34 cellular contexts compared by ENCODE assay signal in genomic region chr6:1510239-1510638, GRCh38.
"Had no signal": no experiment of that assay in that cellular context is flagged by ENCODE, and none has a peak within 500 bp of the region (broad histone marks: within the 10 kb centered on the region; RNA-seq: fewer than 3 reads in every experiment).

No MANE protein-coding gene starts in this region.

- H3K27me3 ChIP-seq: ascending aorta, cardiac muscle cell had no signal

- H3K36me3 ChIP-seq: ascending aorta, cardiac muscle cell had no signal

- H3K27ac Mint-ChIP-seq: activated CD4-positive, alpha-beta memory T cell treated with anti-CD3 and anti-CD28 coated beads, Interleukin-2, amount 10 ng/mL, durations not matched to agents 7 days and 5 days; activated CD4-positive, alpha-beta T cell treated with anti-CD3 and anti-CD28 coated beads for 36 hours; activated CD4-positive, alpha-beta T cell treated with anti-CD3 and anti-CD28 coated beads, Interleukin-2, amount 10 ng/mL, durations not matched to agents 7 days and 5 days; activated CD8-positive, alpha-beta memory T cell treated with anti-CD3 and anti-CD28 coated beads, Interleukin-2, amount 10 ng/mL, durations not matched to agents 7 days and 5 days; activated CD8-positive, alpha-beta T cell treated with anti-CD3 and anti-CD28 coated beads, Interleukin-2, amount 10 ng/mL, durations not matched to agents 7 days and 5 days; activated naive CD4-positive, alpha-beta T cell treated with anti-CD3 and anti-CD28 coated beads, Interleukin-2, amount 10 ng/mL, durations not matched to agents 7 days and 5 days; activated naive CD4-positive, alpha-beta T cell treated with anti-CD3 and anti-CD28 coated beads, Interleukin-2, amount 50 U/mL, for 24 hours; activated naive CD8-positive, alpha-beta T cell; activated naive CD8-positive, alpha-beta T cell treated with anti-CD3 and anti-CD28 coated beads, Interleukin-2, amount 10 ng/mL, durations not matched to agents 7 days and 5 days; activated naive CD8-positive, alpha-beta T cell treated with anti-CD3 and anti-CD28 coated beads, Interleukin-2, amount 50 U/mL, for 24 hours; activated T-cell treated with anti-CD3 and anti-CD28 coated beads, Interleukin-2, amount 50 U/mL, for 24 hours; activated T-helper 2 cell treated with anti-CD3 and anti-CD28 coated beads, Interferon-gamma antibody, Interleukin-2, Interleukin-4, amounts not matched to agents 10 μg/mL and 5 μg/mL and 100 μg/mL, durations not matched to agents 14 hours and 24 hours and 36 hours; brain; T-cell; T-helper 17 cell had no signal

- H3K4me3 Mint-ChIP-seq: activated CD4-positive, alpha-beta memory T cell treated with anti-CD3 and anti-CD28 coated beads, Interleukin-2, amount 10 ng/mL, durations not matched to agents 7 days and 5 days; activated CD4-positive, alpha-beta T cell treated with anti-CD3 and anti-CD28 coated beads for 36 hours; activated CD4-positive, alpha-beta T cell treated with anti-CD3 and anti-CD28 coated beads, Interleukin-2, amount 10 ng/mL, durations not matched to agents 7 days and 5 days; activated CD8-positive, alpha-beta memory T cell treated with anti-CD3 and anti-CD28 coated beads, Interleukin-2, amount 10 ng/mL, durations not matched to agents 7 days and 5 days; activated CD8-positive, alpha-beta T cell treated with anti-CD3 and anti-CD28 coated beads, Interleukin-2, amount 10 ng/mL, durations not matched to agents 7 days and 5 days; activated naive CD4-positive, alpha-beta T cell treated with anti-CD3 and anti-CD28 coated beads, Interleukin-2, amount 10 ng/mL, durations not matched to agents 7 days and 5 days; activated naive CD4-positive, alpha-beta T cell treated with anti-CD3 and anti-CD28 coated beads, Interleukin-2, amount 50 U/mL, for 24 hours; activated naive CD8-positive, alpha-beta T cell; activated naive CD8-positive, alpha-beta T cell treated with anti-CD3 and anti-CD28 coated beads, Interleukin-2, amount 10 ng/mL, durations not matched to agents 7 days and 5 days; activated naive CD8-positive, alpha-beta T cell treated with anti-CD3 and anti-CD28 coated beads, Interleukin-2, amount 50 U/mL, for 24 hours; activated T-cell treated with anti-CD3 and anti-CD28 coated beads, Interleukin-2, amount 50 U/mL, for 24 hours; brain; central memory CD8-positive, alpha-beta T cell; T-cell; T-helper 17 cell had no signal

- H3K9me3 Mint-ChIP-seq: activated CD4-positive, alpha-beta memory T cell treated with anti-CD3 and anti-CD28 coated beads, Interleukin-2, amount 10 ng/mL, durations not matched to agents 7 days and 5 days; activated CD4-positive, alpha-beta T cell treated with anti-CD3 and anti-CD28 coated beads, Interleukin-2, amount 10 ng/mL, durations not matched to agents 7 days and 5 days; activated naive CD4-positive, alpha-beta T cell treated with anti-CD3 and anti-CD28 coated beads, Interleukin-2, amount 10 ng/mL, durations not matched to agents 7 days and 5 days; activated naive CD8-positive, alpha-beta T cell treated with anti-CD3 and anti-CD28 coated beads, Interleukin-2, amount 10 ng/mL, durations not matched to agents 7 days and 5 days; activated T-helper 2 cell treated with anti-CD3 and anti-CD28 coated beads, Interferon-gamma antibody, Interleukin-2, Interleukin-4, amounts not matched to agents 10 μg/mL and 5 μg/mL and 100 μg/mL, durations not matched to agents 14 hours and 24 hours and 36 hours; central memory CD8-positive, alpha-beta T cell had no signal

- H3K36me3 Mint-ChIP-seq: activated CD8-positive, alpha-beta memory T cell treated with anti-CD3 and anti-CD28 coated beads, Interleukin-2, amount 10 ng/mL, durations not matched to agents 7 days and 5 days; activated naive CD4-positive, alpha-beta T cell treated with anti-CD3 and anti-CD28 coated beads, Interleukin-2, amount 10 ng/mL, durations not matched to agents 7 days and 5 days; activated naive CD8-positive, alpha-beta T cell; activated naive CD8-positive, alpha-beta T cell treated with anti-CD3 and anti-CD28 coated beads, Interleukin-2, amount 10 ng/mL, durations not matched to agents 7 days and 5 days; brain; T-cell had no signal

- H3K4me1 Mint-ChIP-seq: activated CD4-positive, alpha-beta memory T cell treated with anti-CD3 and anti-CD28 coated beads, Interleukin-2, amount 10 ng/mL, durations not matched to agents 7 days and 5 days; activated CD4-positive, alpha-beta T cell treated with anti-CD3 and anti-CD28 coated beads for 36 hours; activated CD4-positive, alpha-beta T cell treated with anti-CD3 and anti-CD28 coated beads, Interleukin-2, amount 10 ng/mL, durations not matched to agents 7 days and 5 days; activated CD8-positive, alpha-beta memory T cell treated with anti-CD3 and anti-CD28 coated beads, Interleukin-2, amount 10 ng/mL, durations not matched to agents 7 days and 5 days; activated naive CD4-positive, alpha-beta T cell treated with anti-CD3 and anti-CD28 coated beads, Interleukin-2, amount 10 ng/mL, durations not matched to agents 7 days and 5 days; activated naive CD4-positive, alpha-beta T cell treated with anti-CD3 and anti-CD28 coated beads, Interleukin-2, amount 50 U/mL, for 24 hours; activated naive CD8-positive, alpha-beta T cell treated with anti-CD3 and anti-CD28 coated beads, Interleukin-2, amount 10 ng/mL, durations not matched to agents 7 days and 5 days; activated naive CD8-positive, alpha-beta T cell treated with anti-CD3 and anti-CD28 coated beads, Interleukin-2, amount 50 U/mL, for 24 hours; central memory CD8-positive, alpha-beta T cell; T-cell; T-helper 17 cell had no signal

- DNase-seq: activated CD4-positive, alpha-beta memory T cell treated with anti-CD3 and anti-CD28 coated beads, Interleukin-2, amount 10 ng/mL, durations not matched to agents 7 days and 5 days; activated CD4-positive, alpha-beta T cell treated with anti-CD3 and anti-CD28 coated beads for 1 hour; activated CD4-positive, alpha-beta T cell treated with anti-CD3 and anti-CD28 coated beads for 36 hours; activated CD4-positive, alpha-beta T cell treated with anti-CD3 and anti-CD28 coated beads for 48 hours; activated CD4-positive, alpha-beta T cell treated with anti-CD3 and anti-CD28 coated beads, Interleukin-2, amount 10 ng/mL, durations not matched to agents 7 days and 5 days; activated CD4-positive, alpha-beta T cell treated with anti-CD3 and anti-CD28 coated beads, Interleukin-2, amount 50 U/mL, for 48 hours; activated CD4-positive, CD25-positive, alpha-beta regulatory T cell; activated CD8-positive, alpha-beta memory T cell treated with anti-CD3 and anti-CD28 coated beads for 24 hours; activated CD8-positive, alpha-beta memory T cell treated with anti-CD3 and anti-CD28 coated beads, Interleukin-2, amount 10 ng/mL, durations not matched to agents 7 days and 5 days; activated CD8-positive, alpha-beta memory T cell treated with anti-CD3 and anti-CD28 coated beads, Interleukin-2, amount 50 U/mL, for 48 hours; activated CD8-positive, alpha-beta T cell treated with anti-CD3 and anti-CD28 coated beads, Interleukin-2, amount 10 ng/mL, durations not matched to agents 7 days and 5 days; activated effector memory CD4-positive, alpha-beta T cell treated with Interleukin-2 at 50 U/mL for 16 hours; activated gamma-delta T cell; activated naive CD4-positive, alpha-beta T cell treated with anti-CD3 and anti-CD28 coated beads, Interleukin-2, amount 10 ng/mL, durations not matched to agents 7 days and 5 days; activated naive CD4-positive, alpha-beta T cell treated with Interleukin-2 at 50 U/mL for 16 hours; activated naive CD8-positive, alpha-beta T cell treated with anti-CD3 and anti-CD28 coated beads, Interleukin-2, amount 10 ng/mL, durations not matched to agents 7 days and 5 days; activated naive CD8-positive, alpha-beta T cell treated with anti-CD3 and anti-CD28 coated beads, Interleukin-2, amount 50 U/mL, for 24 hours; activated T-cell treated with anti-CD3 and anti-CD28 coated beads, Interleukin-2, amount 50 U/mL, for 24 hours; activated T-cell treated with anti-CD3 and anti-CD28 coated beads, Interleukin-2, amount 50 U/mL, for 48 hours; amygdala; anterior cingulate cortex; caudate nucleus; cerebellar nuclear complex; T-cell; T-helper 17 cell had no signal

- H3K4me3 ChIP-seq: ascending aorta, cardiac muscle cell had no signal

- H3K9me3 ChIP-seq: ascending aorta had no signal

- H3K4me1 ChIP-seq: ascending aorta had no signal

- H3K27ac ChIP-seq: ascending aorta, cardiac muscle cell, VCaP had no signal

- ATAC-seq: activated CD4-positive, alpha-beta T cell treated with anti-CD3 and anti-CD28 coated beads for 36 hours; activated CD4-positive, CD25-positive, alpha-beta regulatory T cell treated with anti-CD3 and anti-CD28 coated beads, Interleukin-2, amount 50 U/mL, for 24 hours; activated CD8-positive, alpha-beta memory T cell treated with anti-CD3 and anti-CD28 coated beads, Interleukin-2, amount 10 ng/mL, durations not matched to agents 7 days and 5 days; activated CD8-positive, alpha-beta T cell treated with anti-CD3 and anti-CD28 coated beads, Interleukin-2, amount 10 ng/mL, durations not matched to agents 7 days and 5 days; activated naive CD8-positive, alpha-beta T cell treated with anti-CD3 and anti-CD28 coated beads, Interleukin-2, amount 50 U/mL, for 24 hours; T-cell; T-helper 17 cell had no signal
